Comparison of ENCODE assay signal across 19 cellular contexts in the genomic region with DNA sequence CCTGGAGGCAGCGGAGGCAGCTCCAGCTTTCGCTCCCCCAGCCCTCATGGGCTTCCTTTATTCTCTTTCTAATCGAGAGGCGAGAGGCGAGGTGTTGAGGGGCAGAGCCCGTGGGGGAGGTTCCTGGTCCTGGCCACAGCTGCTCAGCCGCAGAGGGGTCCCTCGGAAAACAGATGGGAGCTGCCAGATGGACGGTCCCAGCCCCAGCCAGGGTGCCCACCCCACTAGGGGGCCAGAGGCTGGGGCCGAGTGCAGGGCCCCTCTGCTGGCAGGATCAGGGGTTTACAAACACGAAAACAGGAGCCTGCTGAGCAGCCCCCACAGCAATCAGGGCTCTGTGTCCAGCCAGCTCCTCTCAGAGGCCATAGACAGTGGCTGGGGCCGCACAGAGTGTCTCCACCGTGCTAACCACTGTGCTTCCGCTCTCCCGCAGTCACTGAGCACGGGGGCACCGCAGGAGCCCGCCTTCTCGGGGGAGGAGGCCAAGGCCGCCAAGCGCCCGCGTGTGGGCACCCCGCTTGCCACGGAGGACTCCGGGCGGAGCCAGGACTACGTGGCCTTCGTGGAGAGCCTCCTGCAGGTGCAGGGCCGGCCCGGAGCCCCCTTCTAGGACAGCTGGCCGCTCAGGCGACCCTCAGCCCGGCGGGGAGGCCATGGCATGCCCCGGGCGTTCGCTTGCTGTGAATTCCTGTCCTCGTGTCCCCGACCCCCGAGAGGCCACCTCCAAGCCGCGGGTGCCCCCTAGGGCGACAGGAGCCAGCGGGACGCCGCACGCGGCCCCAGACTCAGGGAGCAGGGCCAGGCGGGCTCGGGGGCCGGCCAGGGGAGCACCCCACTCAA.
A peak's percentile ranks its signal among the peaks of the same experiment; 100 is the strongest.
DNase-seq lines count a peak whose midpoint lies in the region; ATAC-seq and TF ChIP-seq lines count a peak whose summit lies in the region.
"Had no signal": no experiment of that assay in that cellular context is flagged by ENCODE, and none has a peak within 500 bp of the region (broad histone marks: within the 10 kb centered on the region; RNA-seq: fewer than 3 reads in every experiment).

No MANE protein-coding gene starts in this region.

- intact Hi-C loops in spleen (cut with DNase I; ENCODE audit: low total_unique reads): no loop called here

- H3K4me3 Mint-ChIP-seq in T-helper 17 cell: no peak overlapping the region
- H3K4me3 Mint-ChIP-seq: activated T-helper 1 cell treated with anti-CD3 and anti-CD28 coated beads, Interleukin-12 subunit alpha, Interleukin-12 subunit beta, Interleukin-2, Interleukin-4 antibody, amounts not matched to agents 30 ng/mL and 10 ng/mL and 1 ng/mL, durations not matched to agents 14 hours and 24 hours and 36 hours; memory B cell; naive thymus-derived CD4-positive, alpha-beta T cell had no signal

- no peaks in the 10 kb centered on the region for H3K4me1 Mint-ChIP-seq in T-helper 17 cell

- H3K4me3 ChIP-seq in spleen: no peak overlapping the region
- H3K4me3 ChIP-seq: A549; BLaER1 treated with 17β-estradiol and CSF1 and Interleukin-3, amounts not matched to agents 10 nM and 100 nM; dorsolateral prefrontal cortex; psoas muscle; thyroid gland had no signal

- peak in 1 of 11 experiments; percentile 8 for TF ChIP-seq CTCF in spleen (IDR thresholded peaks at IDR 0.05 in 8 of 11, conservative IDR thresholded peaks at IDR 0.05 in 3 of 11)

- no peak for TF ChIP-seq POLR2A in spleen (IDR thresholded peaks at IDR 0.05)

- no peak overlapping the region for H3K27ac ChIP-seq in spleen
- H3K27ac ChIP-seq: A549; BLaER1 treated with 17β-estradiol and CSF1 and Interleukin-3, amounts not matched to agents 10 nM and 100 nM; dorsolateral prefrontal cortex; psoas muscle; thyroid gland had no signal

- no peaks in the 10 kb centered on the region for H3K27me3 Mint-ChIP-seq in T-helper 17 cell
- H3K27me3 Mint-ChIP-seq: memory B cell; naive thymus-derived CD4-positive, alpha-beta T cell had no signal

- ATAC-seq in T-helper 17 cell: no peak
- ATAC-seq in stimulated activated naive CD8-positive, alpha-beta T cell treated with anti-CD3 and anti-CD28 coated beads, Interleukin-15, Interleukin-2, amounts not matched to agents 100 U/mL and 50 U/mL, for 24 hours: no peak
- ATAC-seq: A549; esophagus mucosa; naive thymus-derived CD4-positive, alpha-beta T cell; psoas muscle had no signal

- H3K27me3 ChIP-seq in spleen (replicated peaks in 1 of 7): no peaks in the 10 kb centered on the region
- H3K27me3 ChIP-seq: BLaER1 treated with 17β-estradiol and CSF1 and Interleukin-3, amounts not matched to agents 10 nM and 100 nM; dorsolateral prefrontal cortex; thyroid gland had no signal

- H3K36me3 ChIP-seq in spleen: peaks cover 0 to 79% (median 58%) of the 10 kb centered on the region in 6 donors

- WGBS in spleen, 5 donors: 89 to 93% (median 91%) methylated on average over 34 to 52 of the region's 52 CpGs

- peak; percentile 6 for DNase-seq in activated CD4-positive, alpha-beta T cell treated with anti-CD3 and anti-CD28 coated beads for 1 hour
- no peak for DNase-seq in activated CD4-positive, alpha-beta T cell treated with anti-CD3 and anti-CD28 coated beads, Interleukin-2, amount 50 U/mL, for 4 hours
- DNase-seq in T-helper 17 cell (peak in 2 of 3 donors; percentile 6 to 9), iPS-NIHi7 (ENCODE audit: extremely low spot score) (peak; percentile 57), spleen (peak; percentile 73), dermis blood vessel endothelial cell (no peak), NCI-H748 treated with DMSO at 0.1 percent for 48 hours (lab: John Stamatoyannopoulos, UW) (no peak)
- no peak for DNase-seq in stimulated activated naive CD8-positive, alpha-beta T cell treated with anti-CD3 and anti-CD28 coated beads, Interleukin-15, Interleukin-2, amounts not matched to agents 100 U/mL and 50 U/mL, for 24 hours
- DNase-seq: activated CD4-positive, CD25-positive, alpha-beta regulatory T cell treated with anti-CD3 and anti-CD28 coated beads, Interleukin-2, amount 50 U/mL, for 72 hours; naive thymus-derived CD4-positive, alpha-beta T cell; NCI-H1436; thyroid gland had no signal

- H3K9me3 ChIP-seq in T-helper 17 cell (ENCODE audit: control insufficient read depth, low read length, poor library complexity, severe bottlenecking): no peaks in the 10 kb centered on the region
- no peaks in the 10 kb centered on the region for H3K9me3 ChIP-seq in spleen
- H3K9me3 ChIP-seq: A549; BLaER1 treated with 17β-estradiol and CSF1 and Interleukin-3, amounts not matched to agents 10 nM and 100 nM; psoas muscle; thyroid gland had no signal

- H3K4me1 ChIP-seq in spleen: peaks cover 0 to 8% (median 0%) of the 10 kb centered on the region in 6 donors
- H3K4me1 ChIP-seq: A549, thyroid gland had no signal

- H3K36me3 Mint-ChIP-seq in T-helper 17 cell (ENCODE audit: low read depth): peaks cover 3% of the 10 kb centered on the region

- no peak overlapping the region for H3K27ac Mint-ChIP-seq in T-helper 17 cell
- H3K27ac Mint-ChIP-seq: activated T-helper 1 cell treated with anti-CD3 and anti-CD28 coated beads, Interleukin-12 subunit alpha, Interleukin-12 subunit beta, Interleukin-2, Interleukin-4 antibody, amounts not matched to agents 30 ng/mL and 10 ng/mL and 1 ng/mL, durations not matched to agents 14 hours and 24 hours and 36 hours; memory B cell; naive thymus-derived CD4-positive, alpha-beta T cell had no signal

Comparison
In these comparisons a context has a peak if more than half of its experiments do, and no peak if none do; other contexts are left out.
1. DNase-seq: peak in activated CD4-positive, alpha-beta T cell treated with anti-CD3 and anti-CD28 coated beads for 1 hour (single experiment), T-helper 17 cell (2 of 3), iPS-NIHi7 (single experiment) and spleen (single experiment); none in activated CD4-positive, alpha-beta T cell treated with anti-CD3 and anti-CD28 coated beads, Interleukin-2, amount 50 U/mL, for 4 hours (0 of 2), dermis blood vessel endothelial cell (single experiment), NCI-H748 treated with DMSO at 0.1 percent for 48 hours (single experiment) and stimulated activated naive CD8-positive, alpha-beta T cell treated with anti-CD3 and anti-CD28 coated beads, Interleukin-15, Interleukin-2, amounts not matched to agents 100 U/mL and 50 U/mL, for 24 hours (single experiment).